In genomic region chr17:59641799-59642484, GRCh38 we compare ENCODE assay signal across 8 cellular contexts. TPM values are rescaled to one million over a fixed set of nuclear protein-coding genes. Genes with fewer than 3 reads are reported as not detected.
DNase-seq lines count a peak whose midpoint lies in the region; ATAC-seq and TF ChIP-seq lines count a peak whose summit lies in the region.

No MANE protein-coding gene starts in this region.

- TF ChIP-seq CTCF in DOHH2 (IDR thresholded peaks at IDR 0.05; ENCODE audit: low read depth, low read length, poor library complexity, severe bottlenecking) (no peak), transverse colon (IDR thresholded peaks at IDR 0.05) (no peak)

- no peaks in the 10 kb centered on the region for H3K27me3 Mint-ChIP-seq in activated naive CD8-positive, alpha-beta T cell treated with anti-CD3 and anti-CD28 coated beads for 36 hours

- peaks cover 96% of the 10 kb centered on the region for H3K79me2 ChIP-seq in DOHH2 (ENCODE audit: control insufficient read depth, low read length)

- peak overlapping the region; percentile 2 for H3K4me3 Mint-ChIP-seq in activated naive CD8-positive, alpha-beta T cell treated with anti-CD3 and anti-CD28 coated beads for 36 hours

- peak overlapping the region; percentile 75 for H3K4me2 ChIP-seq in DOHH2 (ENCODE audit: low read length)

- H3K27me3 ChIP-seq in DOHH2 (ENCODE audit: control insufficient read depth, low read length) (no peaks in the 10 kb centered on the region), thymus (ENCODE audit: control insufficient read depth, insufficient read depth) (no peaks in the 10 kb centered on the region), transverse colon (no peaks in the 10 kb centered on the region)

- peaks cover 13% of the 10 kb centered on the region for H3K36me3 Mint-ChIP-seq in activated naive CD8-positive, alpha-beta T cell treated with anti-CD3 and anti-CD28 coated beads for 36 hours

- H3K4me1 ChIP-seq in DOHH2 (ENCODE audit: control insufficient read depth, low read length): peaks cover 84% of the 10 kb centered on the region
- peaks cover 6% of the 10 kb centered on the region for H3K4me1 ChIP-seq in thymus (ENCODE audit: control insufficient read depth, insufficient read depth, low read length)
- H3K4me1 ChIP-seq in transverse colon: peaks cover 10 to 62% (median 40%) of the 10 kb centered on the region in 4 donors

- no peaks in the 10 kb centered on the region for H3K9me2 ChIP-seq in DOHH2 (replicated peaks; ENCODE audit: control insufficient read depth, low read length)

- H3K36me3 ChIP-seq in DOHH2 (ENCODE audit: control insufficient read depth, low read length): peaks cover 33% of the 10 kb centered on the region
- H3K36me3 ChIP-seq in thymus (ENCODE audit: control insufficient read depth, insufficient read depth): no peaks in the 10 kb centered on the region
- H3K36me3 ChIP-seq in transverse colon: no peaks in the 10 kb centered on the region

- H3K27ac Mint-ChIP-seq in activated naive CD8-positive, alpha-beta T cell treated with anti-CD3 and anti-CD28 coated beads for 36 hours: peak overlapping the region; percentile 66

- no peak for DNase-seq in activated naive CD8-positive, alpha-beta T cell treated with anti-CD3 and anti-CD28 coated beads for 36 hours
- DNase-seq in NCI-H82 (lab: John Stamatoyannopoulos, UW): no peak
- no peak for DNase-seq in NK-92 (lab: John Stamatoyannopoulos, UW; ENCODE audit: unreplicated experiment)
- no peak for DNase-seq in transverse colon

- peaks cover 38% of the 10 kb centered on the region for H3K4me1 Mint-ChIP-seq in activated naive CD8-positive, alpha-beta T cell treated with anti-CD3 and anti-CD28 coated beads for 36 hours

- H3K9me3 ChIP-seq in DOHH2 (ENCODE audit: control insufficient read depth, insufficient read depth, low read length) (no peaks in the 10 kb centered on the region), thymus (ENCODE audit: control insufficient read depth) (no peaks in the 10 kb centered on the region), transverse colon (no peaks in the 10 kb centered on the region)

- WGBS in thymus: 5% methylated on average over 2 of the region's 2 CpGs
- 24 to 38% methylated on average over 1 to 2 of the region's 2 CpGs for WGBS in transverse colon (ENCODE audit: low coverage in 1 of 2), 2 donors

- in situ Hi-C loops in transverse colon (cut with MboI; ENCODE audit: low pct_ligation_motif_present in 1 of 4, low pct_unique_long_range_greater_than_20kb in 1 of 4, low sequenced_read_pairs in 3 of 4): no loop called here

- H4K20me1 ChIP-seq in DOHH2 (ENCODE audit: control insufficient read depth, insufficient read depth, low read depth, low read length): no peaks in the 10 kb centered on the region

- TF ChIP-seq POLR2A in transverse colon (IDR thresholded peaks at IDR 0.05): no peak

- intact Hi-C loops in transverse colon (cut with DNase I; ENCODE audit: low total_unique reads): no loop called here

- H3F3A ChIP-seq in DOHH2 (ENCODE audit: control insufficient read depth, insufficient read depth): peaks cover 39% of the 10 kb centered on the region

- H3K27ac ChIP-seq in DOHH2 (ENCODE audit: low read depth, low read length): peak overlapping the region; percentile 93
- H3K27ac ChIP-seq in thymus (ENCODE audit: low read depth): peak overlapping the region; percentile 55
- H3K27ac ChIP-seq in transverse colon: peak overlapping the region in 2 of 4 donors; percentile 9 to 16

- ATAC-seq in GM21367 (IDR thresholded peaks at IDR 0.05; ENCODE audit: unreplicated experiment) (peak; percentile 67), HG03558 (IDR thresholded peaks at IDR 0.05; ENCODE audit: extremely low read depth, unreplicated experiment) (peak; percentile 55)

- H3K4me3 ChIP-seq in DOHH2 (ENCODE audit: low read length): peak overlapping the region; percentile 65
- no peak overlapping the region for H3K4me3 ChIP-seq in thymus (ENCODE audit: low read length)
- no peak overlapping the region for H3K4me3 ChIP-seq in transverse colon

- no peaks in the 10 kb centered on the region for H3K9me3 Mint-ChIP-seq in activated naive CD8-positive, alpha-beta T cell treated with anti-CD3 and anti-CD28 coated beads for 36 hours

- TF ChIP-seq EP300 in transverse colon (IDR thresholded peaks at IDR 0.05; ENCODE audit: low read depth): no peak

RNA-seq across cellular contexts. Expression of gene CLTC, which starts 22.2 kb away (rescaled TPM):
- 100 to 1,000 TPM; 154 to 161 TPM for total RNA-seq in activated naive CD8-positive, alpha-beta T cell treated with anti-CD3 and anti-CD28 coated beads for 36 hours
- polyA plus RNA-seq in thymus: 127 TPM
- 100 to 1,000 TPM; 165 to 283 (median 242) TPM for total RNA-seq in transverse colon
